ENCODE assay signal across 21 cellular contexts in genomic region chr9:110308504-110309109, GRCh38. TPM values are rescaled to one million over a fixed set of nuclear protein-coding genes. Genes with fewer than 3 reads are reported as not detected.
DNase-seq lines count a peak whose midpoint lies in the region; ATAC-seq, FAIRE-seq and TF ChIP-seq lines count a peak whose summit lies in the region.
"Had no signal": no experiment of that assay in that cellular context is flagged by ENCODE, and none has a peak within 500 bp of the region (broad histone marks: within the 10 kb centered on the region; RNA-seq: fewer than 3 reads in every experiment).

No MANE protein-coding gene starts in this region.

- no peak overlapping the region for H3K4me3 Mint-ChIP-seq in activated CD8-positive, alpha-beta T cell treated with anti-CD3 and anti-CD28 coated beads for 36 hours
- no peak overlapping the region for H3K4me3 Mint-ChIP-seq in HFFc6
- H3K4me3 Mint-ChIP-seq: activated CD4-positive, alpha-beta memory T cell treated with anti-CD3 and anti-CD28 coated beads, Interleukin-2, amount 10 ng/mL, durations not matched to agents 7 days and 5 days; natural killer cell treated with Interleukin-12 subunit alpha and Interleukin-12 subunit beta and Interleukin-15 and Interleukin-18, amount 100 ng/mL, for 72 hours had no signal

- intact Hi-C loops in activated CD8-positive, alpha-beta T cell treated with anti-CD3 and anti-CD28 coated beads for 36 hours (cut with micrococcal nuclease), result no loop called here

- TF ChIP-seq POLR2A in GM12891 (IDR thresholded peaks at IDR 0.05; ENCODE audit: low read depth, low read length), result no peak

- no peaks in the 10 kb centered on the region for H3K27me3 Mint-ChIP-seq in activated CD8-positive, alpha-beta T cell treated with anti-CD3 and anti-CD28 coated beads for 36 hours
- peaks cover 11% of the 10 kb centered on the region for H3K27me3 Mint-ChIP-seq in HFFc6 (ENCODE audit: insufficient read depth)

- ATAC-seq in GM19397 (IDR thresholded peaks at IDR 0.05; ENCODE audit: unreplicated experiment), result peak; percentile 63
- peak; percentile 48 for ATAC-seq in HG02852 (IDR thresholded peaks at IDR 0.05; ENCODE audit: unreplicated experiment)
- ATAC-seq in activated CD8-positive, alpha-beta T cell treated with anti-CD3 and anti-CD28 coated beads for 36 hours, result no peak
- ATAC-seq: left ventricle myocardium superior; natural killer cell treated with Interleukin-12 subunit alpha and Interleukin-12 subunit beta and Interleukin-15 and Interleukin-18, amount 100 ng/mL, for 72 hours had no signal

- H3K9me3 Mint-ChIP-seq in activated CD8-positive, alpha-beta T cell treated with anti-CD3 and anti-CD28 coated beads for 36 hours, result peaks cover 3% of the 10 kb centered on the region
- no peaks in the 10 kb centered on the region for H3K9me3 Mint-ChIP-seq in HFFc6
- H3K9me3 Mint-ChIP-seq: activated CD4-positive, alpha-beta memory T cell treated with anti-CD3 and anti-CD28 coated beads, Interleukin-2, amount 10 ng/mL, durations not matched to agents 7 days and 5 days; natural killer cell treated with Interleukin-12 subunit alpha and Interleukin-12 subunit beta and Interleukin-15 and Interleukin-18, amount 100 ng/mL, for 72 hours had no signal

- DNase-seq in GM12891 (ENCODE audit: insufficient read length, low spot score) (no peak), activated gamma-delta T cell (lab: John Stamatoyannopoulos, UW) (no peak), NCI-H748 treated with DMSO at 0.1 percent for 48 hours (lab: John Stamatoyannopoulos, UW) (no peak), HFFc6 (no peak)
- no peak for DNase-seq in activated CD8-positive, alpha-beta T cell treated with anti-CD3 and anti-CD28 coated beads for 36 hours
- DNase-seq in activated CD8-positive, alpha-beta memory T cell treated with anti-CD3 and anti-CD28 coated beads, Interleukin-2, amount 50 U/mL, for 4 hours, result no peak
- DNase-seq: activated CD4-positive, alpha-beta memory T cell treated with anti-CD3 and anti-CD28 coated beads, Interleukin-2, amount 10 ng/mL, durations not matched to agents 7 days and 5 days; activated effector memory CD4-positive, alpha-beta T cell treated with Interleukin-2 at 50 U/mL for 16 hours; BE2C; dorsolateral prefrontal cortex; Kasumi-1; left ventricle myocardium superior; NCI-H1694 treated with DMSO at 0.1 percent for 48 hours; NCI-H526; stimulated activated CD4-positive, alpha-beta T cell treated with anti-CD3 and anti-CD28 coated beads, Interleukin-2, amount 100 ng/mL, for 48 hours had no signal

- H3K27ac Mint-ChIP-seq in activated CD8-positive, alpha-beta T cell treated with anti-CD3 and anti-CD28 coated beads for 36 hours, result peak overlapping the region; percentile 31
- no peak overlapping the region for H3K27ac Mint-ChIP-seq in HFFc6
- H3K27ac Mint-ChIP-seq: activated CD4-positive, alpha-beta memory T cell treated with anti-CD3 and anti-CD28 coated beads, Interleukin-2, amount 10 ng/mL, durations not matched to agents 7 days and 5 days; natural killer cell treated with Interleukin-12 subunit alpha and Interleukin-12 subunit beta and Interleukin-15 and Interleukin-18, amount 100 ng/mL, for 72 hours had no signal

- TF ChIP-seq CTCF in activated CD8-positive, alpha-beta T cell treated with anti-CD3 and anti-CD28 coated beads for 36 hours (IDR thresholded peaks at IDR 0.05), result no peak
- TF ChIP-seq CTCF in HFFc6 (IDR thresholded peaks at IDR 0.05), result no peak

- FAIRE-seq in GM12891 (lab: Jason Lieb, UNC), result peak; percentile 40

- H3K4me1 Mint-ChIP-seq in activated CD8-positive, alpha-beta T cell treated with anti-CD3 and anti-CD28 coated beads for 36 hours (ENCODE audit: low read depth), result peaks cover 9% of the 10 kb centered on the region
- H3K4me1 Mint-ChIP-seq in HFFc6 (ENCODE audit: low read depth), result no peaks in the 10 kb centered on the region

- CTCF ChIA-PET in activated CD8-positive, alpha-beta T cell treated with anti-CD3 and anti-CD28 coated beads for 36 hours (lab: Charles Lee), result no interaction called here

- POLR2A ChIA-PET in activated CD8-positive, alpha-beta T cell treated with anti-CD3 and anti-CD28 coated beads for 36 hours (lab: Charles Lee), result no interaction called here

- no peaks in the 10 kb centered on the region for H3K36me3 Mint-ChIP-seq in activated CD8-positive, alpha-beta T cell treated with anti-CD3 and anti-CD28 coated beads for 36 hours (ENCODE audit: low read depth)
- H3K36me3 Mint-ChIP-seq in HFFc6 (ENCODE audit: low read depth), result no peaks in the 10 kb centered on the region
- H3K36me3 Mint-ChIP-seq: natural killer cell treated with Interleukin-12 subunit alpha and Interleukin-12 subunit beta and Interleukin-15 and Interleukin-18, amount 100 ng/mL, for 72 hours had no signal

TF ChIP-seq in GM12891, 5 proteins besides CTCF, POLR2A, EP300 and RAD21:
- no peak for TF ChIP-seq POLR2AphosphoS5 (IDR thresholded peaks at IDR 0.05; ENCODE audit: low read depth, low read length)
- TF ChIP-seq PAX5 (IDR thresholded peaks at IDR 0.05; ENCODE audit: insufficient read depth, low read length, severe bottlenecking), result no peak
- no peak for TF ChIP-seq SPI1 (IDR thresholded peaks at IDR 0.05; ENCODE audit: low read depth, low read length)
- TF ChIP-seq POU2F2 (IDR thresholded peaks at IDR 0.05; ENCODE audit: low read depth, low read length), result no peak
- TF ChIP-seq TAF1 (IDR thresholded peaks at IDR 0.05; ENCODE audit: low read depth, low read length), result no peak

RNA-seq across cellular contexts. Expression of gene TXNDC8, which starts 29.1 kb away (rescaled TPM):
- not detected for polyA plus RNA-seq in GM12891 (2012; ENCODE audit: low read depth, missing spikeins)
- total RNA-seq in activated CD8-positive, alpha-beta T cell treated with anti-CD3 and anti-CD28 coated beads for 36 hours, result not detected
- total RNA-seq in HFFc6 (2021; fragmentation: NEBNext Ultra II Directional; extraction: Animal tissue kit (Norgen Biotek cat#: 25700)), result not detected
- total RNA-seq: activated CD4-positive, alpha-beta memory T cell treated with anti-CD3 and anti-CD28 coated beads, Interleukin-2, amount 10 ng/mL, durations not matched to agents 7 days and 5 days; left ventricle myocardium superior; natural killer cell treated with Interleukin-12 subunit alpha and Interleukin-12 subunit beta and Interleukin-15 and Interleukin-18, amount 100 ng/mL, for 72 hours; right atrium auricular region; T-helper 2 cell treated with Interferon-gamma antibody and Interleukin-4, amounts not matched to agents 100 ng/mL and 5 ng/mL, for 36 hours; ureter had no signal

RNA-seq across cellular contexts. Expression of gene TXN, which starts 52.3 kb away (rescaled TPM):
- 379 TPM for polyA plus RNA-seq in GM12891 (2012; ENCODE audit: low read depth, missing spikeins)
- total RNA-seq in activated CD8-positive, alpha-beta T cell treated with anti-CD3 and anti-CD28 coated beads for 36 hours, result 100 to 1,000 TPM; 398 to 407 TPM
- 100 to 1,000 TPM; 365 to 493 (median 450) TPM for total RNA-seq in HFFc6 (2021; fragmentation: NEBNext Ultra II Directional; extraction: Animal tissue kit (Norgen Biotek cat#: 25700))
